In genomic region chr18:21853020-21853419, GRCh38 we compare ENCODE assay signal across 9 cellular contexts.
DNase-seq lines count a peak whose midpoint lies in the region; ATAC-seq and FAIRE-seq lines count a peak whose summit lies in the region.
"Had no signal": no experiment of that assay in that cellular context is flagged by ENCODE, and none has a peak within 500 bp of the region (broad histone marks: within the 10 kb centered on the region; RNA-seq: fewer than 3 reads in every experiment).

No MANE protein-coding gene starts in this region.

- H3K4me1 ChIP-seq in SJCRH30, result peaks cover 15% of the 10 kb centered on the region

- intact Hi-C loops in Right ventricle myocardium superior (cut with DNase I), result no loop called here

- FAIRE-seq in urothelium cell line (lab: Jason Lieb, UNC), result no peak

- H3K27ac Mint-ChIP-seq in activated naive CD4-positive, alpha-beta T cell treated with anti-CD3 and anti-CD28 coated beads, Interleukin-2, amount 50 U/mL, for 72 hours, result peak overlapping the region; percentile 3 to 19
- H3K27ac Mint-ChIP-seq in stimulated activated naive CD8-positive, alpha-beta T cell treated with anti-CD3 and anti-CD28 coated beads, Interleukin-15, amount 100 ng/mL, for 72 hours, result peak overlapping the region in 1 of 2 donors; percentile 4

- no peaks in the 10 kb centered on the region for H3K9me3 ChIP-seq in SJCRH30 (replicated peaks)

- H3K9me3 Mint-ChIP-seq in activated naive CD4-positive, alpha-beta T cell treated with anti-CD3 and anti-CD28 coated beads, Interleukin-2, amount 50 U/mL, for 72 hours, result no peaks in the 10 kb centered on the region
- H3K9me3 Mint-ChIP-seq in stimulated activated naive CD8-positive, alpha-beta T cell treated with anti-CD3 and anti-CD28 coated beads, Interleukin-15, amount 100 ng/mL, for 72 hours, result no peaks in the 10 kb centered on the region

- ATAC-seq in activated naive CD4-positive, alpha-beta T cell treated with anti-CD3 and anti-CD28 coated beads, Interleukin-2, amount 50 U/mL, for 72 hours, result no peak
- ATAC-seq in HG02870 (IDR thresholded peaks at IDR 0.05; ENCODE audit: unreplicated experiment) (peak; percentile 91), Right ventricle myocardium superior (ENCODE audit: poor library complexity) (no peak)
- ATAC-seq in stimulated activated naive CD8-positive, alpha-beta T cell treated with anti-CD3 and anti-CD28 coated beads, Interleukin-15, amount 100 ng/mL, for 72 hours, result peak; percentile 52

- no peaks in the 10 kb centered on the region for H3K27me3 ChIP-seq in SJCRH30

- H3K4me3 Mint-ChIP-seq in stimulated activated naive CD8-positive, alpha-beta T cell treated with anti-CD3 and anti-CD28 coated beads, Interleukin-15, amount 100 ng/mL, for 72 hours, result no peak overlapping the region

- peaks cover 13% of the 10 kb centered on the region for H3K4me1 Mint-ChIP-seq in stimulated activated naive CD8-positive, alpha-beta T cell treated with anti-CD3 and anti-CD28 coated beads, Interleukin-15, amount 100 ng/mL, for 72 hours

- H3K4me3 ChIP-seq in SJCRH30, result no peak overlapping the region

- H3K27ac ChIP-seq in SJCRH30 (peak overlapping the region; percentile 76), caudate nucleus (ENCODE audit: low read depth, low read length) (no peak overlapping the region)

- peaks cover 10% of the 10 kb centered on the region for H3K36me3 ChIP-seq in SJCRH30

- H3K36me3 Mint-ChIP-seq in activated naive CD4-positive, alpha-beta T cell treated with anti-CD3 and anti-CD28 coated beads, Interleukin-2, amount 50 U/mL, for 72 hours, result peaks cover 0 to 7% of the 10 kb centered on the region in 2 donors

- DNase-seq in activated naive CD4-positive, alpha-beta T cell treated with anti-CD3 and anti-CD28 coated beads, Interleukin-2, amount 50 U/mL, for 72 hours (ENCODE audit: low spot score in 2 of 2), result no peak
- DNase-seq in activated naive CD4-positive, alpha-beta T cell treated with anti-CD3 and anti-CD28 coated beads, Interleukin-2, amount 50 U/mL, for 16 hours, result no peak
- peak; percentile 40 to 54 for DNase-seq in SJCRH30
- DNase-seq in stimulated activated naive CD8-positive, alpha-beta T cell treated with anti-CD3 and anti-CD28 coated beads, Interleukin-15, amount 100 ng/mL, for 72 hours, result no peak
- DNase-seq in caudate nucleus (lab: John Stamatoyannopoulos, UW), result no peak
- DNase-seq in urothelium cell line (ENCODE audit: low spot score), result no peak
- no peak for DNase-seq in Right ventricle myocardium superior
- DNase-seq: SW 1271 had no signal

- no peaks in the 10 kb centered on the region for H3K27me3 Mint-ChIP-seq in stimulated activated naive CD8-positive, alpha-beta T cell treated with anti-CD3 and anti-CD28 coated beads, Interleukin-15, amount 100 ng/mL, for 72 hours

Comparison
In these comparisons a context has a peak if more than half of its experiments do, and no peak if none do; other contexts are left out.
1. ATAC-seq: peak in HG02870 (single experiment) and stimulated activated naive CD8-positive, alpha-beta T cell treated with anti-CD3 and anti-CD28 coated beads, Interleukin-15, amount 100 ng/mL, for 72 hours (single experiment); none in activated naive CD4-positive, alpha-beta T cell treated with anti-CD3 and anti-CD28 coated beads, Interleukin-2, amount 50 U/mL, for 72 hours (0 of 2) and Right ventricle myocardium superior (single experiment).
2. DNase-seq: peak in SJCRH30 (2 of 2); none in activated naive CD4-positive, alpha-beta T cell treated with anti-CD3 and anti-CD28 coated beads, Interleukin-2, amount 50 U/mL, for 72 hours (0 of 2), activated naive CD4-positive, alpha-beta T cell treated with anti-CD3 and anti-CD28 coated beads, Interleukin-2, amount 50 U/mL, for 16 hours (single experiment), stimulated activated naive CD8-positive, alpha-beta T cell treated with anti-CD3 and anti-CD28 coated beads, Interleukin-15, amount 100 ng/mL, for 72 hours (0 of 2), caudate nucleus (0 of 61), urothelium cell line (single experiment) and Right ventricle myocardium superior (single experiment).